ENCODE assay signal across 17 cellular contexts in the genomic region with DNA sequence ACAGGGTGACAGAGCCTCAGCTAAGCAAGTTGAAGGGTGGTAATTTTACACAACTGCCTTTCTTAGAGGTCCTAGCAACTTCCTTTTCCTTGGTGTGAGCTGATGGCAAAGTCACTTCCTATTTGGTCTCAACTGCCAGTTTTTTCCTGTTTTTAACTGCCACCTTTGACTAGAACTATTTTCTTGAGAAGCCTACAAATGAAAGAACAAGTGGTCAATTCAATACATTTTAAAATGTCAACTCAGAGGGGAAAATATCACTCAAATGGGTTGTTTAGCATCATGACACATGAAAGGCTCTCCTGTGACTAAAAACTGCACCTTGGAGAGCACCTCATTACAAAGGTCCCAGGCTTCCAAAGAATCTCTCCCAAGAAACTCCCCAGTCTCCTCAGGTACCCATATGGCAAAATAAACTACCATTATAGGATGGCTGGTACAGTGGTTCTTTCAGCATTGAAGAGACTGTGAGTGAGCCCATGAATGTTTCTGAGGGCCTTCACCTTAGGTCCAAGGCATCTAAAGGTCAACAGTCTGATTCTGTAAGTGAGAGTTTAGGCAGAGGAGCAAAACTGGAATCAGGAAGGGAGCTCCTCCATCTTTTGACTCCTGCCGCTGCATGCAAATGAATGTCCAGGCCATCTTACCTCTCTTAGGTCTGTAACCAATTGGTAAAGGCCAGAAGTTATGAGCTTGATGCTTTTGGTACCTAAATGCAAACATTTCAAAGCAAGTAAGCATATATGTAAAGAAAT. TPM values are rescaled to one million over a fixed set of nuclear protein-coding genes. Genes with fewer than 3 reads are reported as not detected.
DNase-seq lines count a peak whose midpoint lies in the region; ATAC-seq and TF ChIP-seq lines count a peak whose summit lies in the region.
"Had no signal": no experiment of that assay in that cellular context is flagged by ENCODE, and none has a peak within 500 bp of the region (broad histone marks: within the 10 kb centered on the region; RNA-seq: fewer than 3 reads in every experiment).

No MANE protein-coding gene starts in this region.

- H3K9me2 ChIP-seq in PC-3 (replicated peaks; ENCODE audit: low read length): no peaks in the 10 kb centered on the region

- H3K27ac ChIP-seq in PC-3 (ENCODE audit: low read length) (no peak overlapping the region), body of pancreas (no peak overlapping the region)
- H3K27ac ChIP-seq: 22Rv1, brain microvascular endothelial cell, SJSA1 had no signal

- BruUV-seq in PC-3 (replicated peaks; lab: Mats Ljungman, UMichigan): no TSS peak

- TF ChIP-seq POLR2A in body of pancreas (IDR thresholded peaks at IDR 0.05): no peak

- 100% methylated on average over 1 of the region's 1 CpG for WGBS in body of pancreas, 2 donors

- POLR2A ChIA-PET in activated CD8-positive, alpha-beta T cell treated with anti-CD3 and anti-CD28 coated beads for 36 hours (lab: Charles Lee): interaction anchor here (1.4 kb wide), 1 partner anchor 11 kb away, joined by 4 read pairs; no protein-coding TSS in a partner anchor
- POLR2A ChIA-PET in PC-3 (lab: Charles Lee; ENCODE audit: unreplicated experiment): no interaction called here

- H3K36me3 ChIP-seq in PC-3 (ENCODE audit: low read depth, low read length) (no peaks in the 10 kb centered on the region), body of pancreas (replicated peaks in 1 of 2; ENCODE audit: insufficient read depth in 1 of 2, low read depth in 2 of 2) (no peaks in the 10 kb centered on the region)
- H3K36me3 ChIP-seq: brain microvascular endothelial cell, SJSA1 had no signal

- no peaks in the 10 kb centered on the region for H3K27me3 ChIP-seq in PC-3 (ENCODE audit: low read length)
- no peaks in the 10 kb centered on the region for H3K27me3 ChIP-seq in body of pancreas
- H3K27me3 ChIP-seq: brain microvascular endothelial cell, SJSA1 had no signal

- H3K27me3 Mint-ChIP-seq in activated CD8-positive, alpha-beta T cell treated with anti-CD3 and anti-CD28 coated beads for 36 hours: no peaks in the 10 kb centered on the region

- TF ChIP-seq CTCF in activated CD8-positive, alpha-beta T cell treated with anti-CD3 and anti-CD28 coated beads for 36 hours (IDR thresholded peaks at IDR 0.05): no peak
- TF ChIP-seq CTCF in PC-3 (conservative IDR thresholded peaks at IDR 0.05; ENCODE audit: low read depth, low read length) (no peak), body of pancreas (IDR thresholded peaks at IDR 0.05) (no peak)

- H3K27ac Mint-ChIP-seq in activated CD8-positive, alpha-beta T cell treated with anti-CD3 and anti-CD28 coated beads for 36 hours: peak overlapping the region; percentile 91
- H3K27ac Mint-ChIP-seq in stimulated activated effector memory CD8-positive, alpha-beta T cell treated with anti-CD3 and anti-CD28 coated beads, Interleukin-12 subunit alpha, Interleukin-12 subunit beta, amount 100 ng/mL, for 72 hours: peak overlapping the region; percentile 45

- CTCF ChIA-PET in activated CD8-positive, alpha-beta T cell treated with anti-CD3 and anti-CD28 coated beads for 36 hours (lab: Charles Lee): no interaction called here
- CTCF ChIA-PET in PC-3 (lab: Charles Lee): no interaction called here

- H3K9me3 ChIP-seq in PC-3 (ENCODE audit: low read length) (no peaks in the 10 kb centered on the region), body of pancreas (no peaks in the 10 kb centered on the region)
- H3K9me3 ChIP-seq: Caco-2, SJSA1 had no signal

- H3K4me3 ChIP-seq in PC-3 (ENCODE audit: low read length): no peak overlapping the region
- H3K4me3 ChIP-seq in body of pancreas: no peak overlapping the region
- H3K4me3 ChIP-seq: SJSA1 had no signal

- H3F3A ChIP-seq in PC-3 (ENCODE audit: low read length, unreplicated experiment): no peaks in the 10 kb centered on the region

- H3K9me3 Mint-ChIP-seq in activated CD8-positive, alpha-beta T cell treated with anti-CD3 and anti-CD28 coated beads for 36 hours: no peaks in the 10 kb centered on the region
- no peaks in the 10 kb centered on the region for H3K9me3 Mint-ChIP-seq in stimulated activated effector memory CD8-positive, alpha-beta T cell treated with anti-CD3 and anti-CD28 coated beads, Interleukin-12 subunit alpha, Interleukin-12 subunit beta, amount 100 ng/mL, for 72 hours
- H3K9me3 Mint-ChIP-seq: H9, neural crest cell had no signal

- peaks cover 43% of the 10 kb centered on the region for H3K4me1 Mint-ChIP-seq in activated CD8-positive, alpha-beta T cell treated with anti-CD3 and anti-CD28 coated beads for 36 hours (ENCODE audit: low read depth)
- H3K4me1 Mint-ChIP-seq in stimulated activated effector memory CD8-positive, alpha-beta T cell treated with anti-CD3 and anti-CD28 coated beads, Interleukin-12 subunit alpha, Interleukin-12 subunit beta, amount 100 ng/mL, for 72 hours: peaks cover 6% of the 10 kb centered on the region

- H4K20me1 ChIP-seq in PC-3 (ENCODE audit: low read length): no peaks in the 10 kb centered on the region

- H3K4me3 Mint-ChIP-seq in activated CD8-positive, alpha-beta T cell treated with anti-CD3 and anti-CD28 coated beads for 36 hours: no peak overlapping the region
- no peak overlapping the region for H3K4me3 Mint-ChIP-seq in stimulated activated effector memory CD8-positive, alpha-beta T cell treated with anti-CD3 and anti-CD28 coated beads, Interleukin-12 subunit alpha, Interleukin-12 subunit beta, amount 100 ng/mL, for 72 hours
- H3K4me3 Mint-ChIP-seq: H9, neural crest cell had no signal

- no peak overlapping the region for H3K9ac ChIP-seq in PC-3 (ENCODE audit: low read length)

- peak; percentile 55 for ATAC-seq in activated CD8-positive, alpha-beta T cell treated with anti-CD3 and anti-CD28 coated beads for 36 hours
- no peak for ATAC-seq in stimulated activated effector memory CD8-positive, alpha-beta T cell treated with anti-CD3 and anti-CD28 coated beads, Interleukin-12 subunit alpha, Interleukin-12 subunit beta, amount 100 ng/mL, for 72 hours
- no peak for ATAC-seq in PC-3
- ATAC-seq in body of pancreas: no peak
- ATAC-seq: right cardiac atrium had no signal

- peaks cover 3% of the 10 kb centered on the region for H3K36me3 Mint-ChIP-seq in activated CD8-positive, alpha-beta T cell treated with anti-CD3 and anti-CD28 coated beads for 36 hours (ENCODE audit: low read depth)
- no peaks in the 10 kb centered on the region for H3K36me3 Mint-ChIP-seq in stimulated activated effector memory CD8-positive, alpha-beta T cell treated with anti-CD3 and anti-CD28 coated beads, Interleukin-12 subunit alpha, Interleukin-12 subunit beta, amount 100 ng/mL, for 72 hours

- intact Hi-C loops in activated CD8-positive, alpha-beta T cell treated with anti-CD3 and anti-CD28 coated beads for 36 hours (cut with micrococcal nuclease): no loop called here
- intact Hi-C loops in PC-3 (cut with micrococcal nuclease): no loop called here
- intact Hi-C loops in body of pancreas (cut with DNase I): no loop called here

- H3K4me2 ChIP-seq in PC-3 (ENCODE audit: low read length): no peak overlapping the region

- H3K4me1 ChIP-seq in PC-3 (ENCODE audit: insufficient read depth, low read length): no peaks in the 10 kb centered on the region
- H3K4me1 ChIP-seq in body of pancreas: peaks cover 6% of the 10 kb centered on the region
- H3K4me1 ChIP-seq: Caco-2, SJSA1 had no signal

- DNase-seq in SIG-M5 treated with dmso at 0.1 percent for 504 hours (lab: John Stamatoyannopoulos, UW; ENCODE audit: unreplicated experiment): peak; percentile 74
- no peak for DNase-seq in SIG-M5 (lab: John Stamatoyannopoulos, UW)
- peak; percentile 74 for DNase-seq in MV-4-11 (lab: John Stamatoyannopoulos, UW)
- no peak for DNase-seq in activated CD8-positive, alpha-beta T cell treated with anti-CD3 and anti-CD28 coated beads for 36 hours
- no peak for DNase-seq in stimulated activated effector memory CD8-positive, alpha-beta T cell treated with anti-CD3 and anti-CD28 coated beads, Interleukin-12 subunit alpha, Interleukin-12 subunit beta, amount 100 ng/mL, for 72 hours (ENCODE audit: low spot score in 2 of 2)
- DNase-seq in PC-3: no peak
- no peak for DNase-seq in body of pancreas
- DNase-seq in NCI-H1930 (lab: John Stamatoyannopoulos, UW): no peak
- DNase-seq: activated T-cell treated with anti-CD3 and anti-CD28 coated beads, Interleukin-2, amount 50 U/mL, for 48 hours; brain microvascular endothelial cell; Caco-2; H9; right cardiac atrium; stimulated activated CD4-positive, alpha-beta T cell treated with anti-CD3 and anti-CD28 coated beads, Interleukin-4, amount 100 ng/mL, for 24 hours had no signal

- H3K79me2 ChIP-seq in PC-3 (ENCODE audit: low read length): no peaks in the 10 kb centered on the region

- H2AFZ ChIP-seq in PC-3 (ENCODE audit: low read length): no peak overlapping the region

RNA-seq across cellular contexts. Expression of gene STK26, which starts 5.5 kb away (rescaled TPM):
- 10 to 100 TPM; 75.4 to 79.9 TPM for total RNA-seq in activated CD8-positive, alpha-beta T cell treated with anti-CD3 and anti-CD28 coated beads for 36 hours
- total RNA-seq in PC-3 (2014; rRNA removed) (47.4 and 50.7 TPM in 2 replicates), body of pancreas (1 to 10 TPM; 4.9 to 5.3 TPM)

Comparison
In these comparisons a context has a peak if more than half of its experiments do, and no peak if none do; other contexts are left out.
1. DNase-seq: peak in SIG-M5 treated with dmso at 0.1 percent for 504 hours (single experiment) and MV-4-11 (single experiment); none in SIG-M5 (single experiment), activated CD8-positive, alpha-beta T cell treated with anti-CD3 and anti-CD28 coated beads for 36 hours (single experiment), stimulated activated effector memory CD8-positive, alpha-beta T cell treated with anti-CD3 and anti-CD28 coated beads, Interleukin-12 subunit alpha, Interleukin-12 subunit beta, amount 100 ng/mL, for 72 hours (0 of 2), PC-3 (single experiment), body of pancreas (0 of 4) and NCI-H1930 (0 of 2).